ENCODE assay signal across 1 cellular context in the genomic region with DNA sequence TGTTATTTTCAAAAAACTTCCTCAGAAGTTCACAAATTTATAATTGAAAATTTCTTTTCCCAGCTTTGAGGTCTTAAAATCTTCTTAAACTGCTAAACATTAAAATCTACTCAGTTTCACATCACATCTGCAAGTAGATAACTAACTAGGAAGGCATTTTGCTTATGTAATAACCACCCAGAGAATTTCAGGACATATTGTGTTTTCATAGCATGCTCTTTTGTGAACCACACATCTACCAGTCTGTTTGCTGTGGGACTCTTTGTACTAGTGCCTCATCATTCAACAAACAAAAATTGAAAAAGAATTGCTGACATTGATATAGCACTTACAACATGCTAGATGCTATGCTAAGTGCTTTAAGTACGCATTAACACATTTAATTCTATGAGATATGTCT.
TF ChIP-seq lines count a peak whose summit lies in the region.

No MANE protein-coding gene starts in this region.

TF ChIP-seq in WTC11, 78 proteins besides CTCF, POLR2A, EP300 and RAD21 (continued from another document):
- TF ChIP-seq, protein P1, sequence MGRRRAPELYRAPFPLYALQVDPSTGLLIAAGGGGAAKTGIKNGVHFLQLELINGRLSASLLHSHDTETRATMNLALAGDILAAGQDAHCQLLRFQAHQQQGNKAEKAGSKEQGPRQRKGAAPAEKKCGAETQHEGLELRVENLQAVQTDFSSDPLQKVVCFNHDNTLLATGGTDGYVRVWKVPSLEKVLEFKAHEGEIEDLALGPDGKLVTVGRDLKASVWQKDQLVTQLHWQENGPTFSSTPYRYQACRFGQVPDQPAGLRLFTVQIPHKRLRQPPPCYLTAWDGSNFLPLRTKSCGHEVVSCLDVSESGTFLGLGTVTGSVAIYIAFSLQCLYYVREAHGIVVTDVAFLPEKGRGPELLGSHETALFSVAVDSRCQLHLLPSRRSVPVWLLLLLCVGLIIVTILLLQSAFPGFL (CRISPR knock-in tag; IDR thresholded peaks at IDR 0.05; ENCODE audit: borderline replicate concordance), result no peak
- no peak for TF ChIP-seq SP1 (CRISPR knock-in tag; conservative IDR thresholded peaks at IDR 0.05)
- no peak for TF ChIP-seq ZNF423 (CRISPR knock-in tag; IDR thresholded peaks at IDR 0.05)
- TF ChIP-seq GABPB1 (CRISPR knock-in tag; IDR thresholded peaks at IDR 0.05), result no peak
- TF ChIP-seq NR1H2 (CRISPR knock-in tag; IDR thresholded peaks at IDR 0.05), result no peak
- TF ChIP-seq, protein P2, sequence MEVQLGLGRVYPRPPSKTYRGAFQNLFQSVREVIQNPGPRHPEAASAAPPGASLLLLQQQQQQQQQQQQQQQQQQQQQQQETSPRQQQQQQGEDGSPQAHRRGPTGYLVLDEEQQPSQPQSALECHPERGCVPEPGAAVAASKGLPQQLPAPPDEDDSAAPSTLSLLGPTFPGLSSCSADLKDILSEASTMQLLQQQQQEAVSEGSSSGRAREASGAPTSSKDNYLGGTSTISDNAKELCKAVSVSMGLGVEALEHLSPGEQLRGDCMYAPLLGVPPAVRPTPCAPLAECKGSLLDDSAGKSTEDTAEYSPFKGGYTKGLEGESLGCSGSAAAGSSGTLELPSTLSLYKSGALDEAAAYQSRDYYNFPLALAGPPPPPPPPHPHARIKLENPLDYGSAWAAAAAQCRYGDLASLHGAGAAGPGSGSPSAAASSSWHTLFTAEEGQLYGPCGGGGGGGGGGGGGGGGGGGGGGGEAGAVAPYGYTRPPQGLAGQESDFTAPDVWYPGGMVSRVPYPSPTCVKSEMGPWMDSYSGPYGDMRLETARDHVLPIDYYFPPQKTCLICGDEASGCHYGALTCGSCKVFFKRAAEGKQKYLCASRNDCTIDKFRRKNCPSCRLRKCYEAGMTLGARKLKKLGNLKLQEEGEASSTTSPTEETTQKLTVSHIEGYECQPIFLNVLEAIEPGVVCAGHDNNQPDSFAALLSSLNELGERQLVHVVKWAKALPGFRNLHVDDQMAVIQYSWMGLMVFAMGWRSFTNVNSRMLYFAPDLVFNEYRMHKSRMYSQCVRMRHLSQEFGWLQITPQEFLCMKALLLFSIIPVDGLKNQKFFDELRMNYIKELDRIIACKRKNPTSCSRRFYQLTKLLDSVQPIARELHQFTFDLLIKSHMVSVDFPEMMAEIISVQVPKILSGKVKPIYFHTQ (CRISPR knock-in tag; IDR thresholded peaks at IDR 0.05), result no peak
- TF ChIP-seq FOXK1 (CRISPR knock-in tag; IDR thresholded peaks at IDR 0.05), result no peak
- TF ChIP-seq, protein P3, sequence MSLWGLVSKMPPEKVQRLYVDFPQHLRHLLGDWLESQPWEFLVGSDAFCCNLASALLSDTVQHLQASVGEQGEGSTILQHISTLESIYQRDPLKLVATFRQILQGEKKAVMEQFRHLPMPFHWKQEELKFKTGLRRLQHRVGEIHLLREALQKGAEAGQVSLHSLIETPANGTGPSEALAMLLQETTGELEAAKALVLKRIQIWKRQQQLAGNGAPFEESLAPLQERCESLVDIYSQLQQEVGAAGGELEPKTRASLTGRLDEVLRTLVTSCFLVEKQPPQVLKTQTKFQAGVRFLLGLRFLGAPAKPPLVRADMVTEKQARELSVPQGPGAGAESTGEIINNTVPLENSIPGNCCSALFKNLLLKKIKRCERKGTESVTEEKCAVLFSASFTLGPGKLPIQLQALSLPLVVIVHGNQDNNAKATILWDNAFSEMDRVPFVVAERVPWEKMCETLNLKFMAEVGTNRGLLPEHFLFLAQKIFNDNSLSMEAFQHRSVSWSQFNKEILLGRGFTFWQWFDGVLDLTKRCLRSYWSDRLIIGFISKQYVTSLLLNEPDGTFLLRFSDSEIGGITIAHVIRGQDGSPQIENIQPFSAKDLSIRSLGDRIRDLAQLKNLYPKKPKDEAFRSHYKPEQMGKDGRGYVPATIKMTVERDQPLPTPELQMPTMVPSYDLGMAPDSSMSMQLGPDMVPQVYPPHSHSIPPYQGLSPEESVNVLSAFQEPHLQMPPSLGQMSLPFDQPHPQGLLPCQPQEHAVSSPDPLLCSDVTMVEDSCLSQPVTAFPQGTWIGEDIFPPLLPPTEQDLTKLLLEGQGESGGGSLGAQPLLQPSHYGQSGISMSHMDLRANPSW (CRISPR knock-in tag; conservative IDR thresholded peaks at IDR 0.05; ENCODE audit: low read depth), result no peak
